ENCODE assay signal across 32 cellular contexts in genomic region chr6:84556541-84557335, GRCh38.
A peak's percentile ranks its signal among the peaks of the same experiment; 100 is the strongest.
DNase-seq lines count a peak whose midpoint lies in the region; ATAC-seq and TF ChIP-seq lines count a peak whose summit lies in the region.
"Had no signal": no experiment of that assay in that cellular context is flagged by ENCODE, and none has a peak within 500 bp of the region (broad histone marks: within the 10 kb centered on the region; RNA-seq: fewer than 3 reads in every experiment).

No MANE protein-coding gene starts in this region.

- H3K4me1 ChIP-seq in heart right ventricle = no peaks in the 10 kb centered on the region
- peaks cover 27% of the 10 kb centered on the region for H3K4me1 ChIP-seq in adipocyte (ENCODE audit: control insufficient read depth, insufficient read depth, low read length)
- H3K4me1 ChIP-seq in aorta (ENCODE audit: control insufficient read depth in 1 of 2, insufficient read depth in 2 of 2, low read length in 2 of 2) = no peaks in the 10 kb centered on the region
- H3K4me1 ChIP-seq: breast epithelium, SJCRH30 had no signal

- no peaks in the 10 kb centered on the region for H3K27me3 ChIP-seq in heart right ventricle
- H3K27me3 ChIP-seq in adipocyte (replicated peaks; ENCODE audit: control insufficient read depth, insufficient read depth, low read length) = no peaks in the 10 kb centered on the region
- no peaks in the 10 kb centered on the region for H3K27me3 ChIP-seq in aorta (ENCODE audit: control insufficient read depth in 1 of 2, insufficient read depth in 2 of 2, low read length in 1 of 2)
- H3K27me3 ChIP-seq: breast epithelium, MG63, SJCRH30 had no signal

- H3K9ac ChIP-seq in adipocyte (ENCODE audit: low read length) = no peak overlapping the region

- H3K4me1 Mint-ChIP-seq in activated CD4-positive, alpha-beta memory T cell treated with anti-CD3 and anti-CD28 coated beads for 36 hours (ENCODE audit: low read depth) = no peaks in the 10 kb centered on the region
- H3K4me1 Mint-ChIP-seq: activated naive CD4-positive, alpha-beta T cell treated with anti-CD3 and anti-CD28 coated beads, Interleukin-2, amount 10 ng/mL, durations not matched to agents 7 days and 5 days; activated T-helper 17 cell treated with anti-CD3 and anti-CD28 coated beads, Interleukin-2, amount 50 U/mL, for 72 hours; CD14-positive monocyte; stimulated activated effector memory CD8-positive, alpha-beta T cell treated with anti-CD3 and anti-CD28 coated beads, Interleukin-12 subunit alpha, Interleukin-12 subunit beta, amount 100 ng/mL, for 72 hours had no signal

- 56% methylated on average over 4 of the region's 4 CpGs for WGBS in heart right ventricle, 2 donors
- 10 to 14% methylated on average over 4 of the region's 4 CpGs for WGBS in aorta, 2 donors

- H3K36me3 ChIP-seq in heart right ventricle = no peaks in the 10 kb centered on the region
- H3K36me3 ChIP-seq in adipocyte (ENCODE audit: control insufficient read depth, insufficient read depth, low read length, severe bottlenecking) = no peaks in the 10 kb centered on the region
- no peaks in the 10 kb centered on the region for H3K36me3 ChIP-seq in aorta (ENCODE audit: control insufficient read depth in 1 of 2, insufficient read depth in 2 of 2, low read length in 1 of 2)
- H3K36me3 ChIP-seq: breast epithelium, MG63, SJCRH30, WERI-Rb-1 had no signal

- no peak for TF ChIP-seq CTCF in heart right ventricle (IDR thresholded peaks at IDR 0.05)

- H3K9me3 Mint-ChIP-seq in activated CD4-positive, alpha-beta memory T cell treated with anti-CD3 and anti-CD28 coated beads for 36 hours = peaks cover 5% of the 10 kb centered on the region

- no peak overlapping the region for H3K4me3 Mint-ChIP-seq in activated CD4-positive, alpha-beta memory T cell treated with anti-CD3 and anti-CD28 coated beads for 36 hours
- H3K4me3 Mint-ChIP-seq: activated naive CD4-positive, alpha-beta T cell treated with anti-CD3 and anti-CD28 coated beads, Interleukin-2, amount 10 ng/mL, durations not matched to agents 7 days and 5 days; activated T-helper 17 cell treated with anti-CD3 and anti-CD28 coated beads, Interleukin-2, amount 50 U/mL, for 72 hours; CD14-positive monocyte; nephron progenitor cell; stimulated activated effector memory CD8-positive, alpha-beta T cell treated with anti-CD3 and anti-CD28 coated beads, Interleukin-12 subunit alpha, Interleukin-12 subunit beta, amount 100 ng/mL, for 72 hours; type B pancreatic cell had no signal

- POLR2A ChIA-PET in activated CD4-positive, alpha-beta memory T cell treated with anti-CD3 and anti-CD28 coated beads for 36 hours (lab: Charles Lee) = no interaction called here

- no peaks in the 10 kb centered on the region for H3K36me3 Mint-ChIP-seq in activated CD4-positive, alpha-beta memory T cell treated with anti-CD3 and anti-CD28 coated beads for 36 hours
- H3K36me3 Mint-ChIP-seq: activated naive CD4-positive, alpha-beta T cell treated with anti-CD3 and anti-CD28 coated beads, Interleukin-2, amount 10 ng/mL, durations not matched to agents 7 days and 5 days; CD14-positive monocyte; stimulated activated effector memory CD8-positive, alpha-beta T cell treated with anti-CD3 and anti-CD28 coated beads, Interleukin-12 subunit alpha, Interleukin-12 subunit beta, amount 100 ng/mL, for 72 hours; type B pancreatic cell had no signal

- CTCF ChIA-PET in activated CD4-positive, alpha-beta memory T cell treated with anti-CD3 and anti-CD28 coated beads for 36 hours (lab: Charles Lee) = no interaction called here

- H3K9me3 ChIP-seq in heart right ventricle (peaks cover 0 to 4% (median 0%) of the 10 kb centered on the region in 11 donors), adipocyte (ENCODE audit: control insufficient read depth, low read length) (no peaks in the 10 kb centered on the region), aorta (ENCODE audit: control insufficient read depth, low read length) (no peaks in the 10 kb centered on the region)
- H3K9me3 ChIP-seq: breast epithelium, MG63, mucosa of descending colon, SJCRH30 had no signal

- intact Hi-C loops in Right ventricle myocardium inferior (cut with DNase I) = loop anchor here (10.0 kb wide), 1 partner anchor 208 kb away; the partner anchor contains the start of gene TBX18
- intact Hi-C loops in heart right ventricle (cut with DNase I) = no loop called here
- intact Hi-C loops in aorta (cut with DNase I) = loop anchor here in 1 of 2 donors (5.0 kb wide), 1 partner anchor 34 kb away; no protein-coding TSS in a partner anchor
- intact Hi-C loops in activated CD4-positive, alpha-beta memory T cell treated with anti-CD3 and anti-CD28 coated beads for 36 hours (cut with micrococcal nuclease) = no loop called here

- DNase-seq in Right ventricle myocardium inferior (ENCODE audit: missing footprints) (no peak), heart right ventricle (no peak), adipocyte (ENCODE audit: low read depth) (peak; percentile 16), fibroblast of peridontal ligament (ENCODE audit: extremely low read depth) (peak; percentile 56), aorta (no peak), NK-92 (lab: John Stamatoyannopoulos, UW; ENCODE audit: unreplicated experiment) (no peak)
- no peak for DNase-seq in activated CD4-positive, alpha-beta memory T cell treated with anti-CD3 and anti-CD28 coated beads for 36 hours
- DNase-seq: activated CD4-positive, alpha-beta T cell treated with anti-CD3 and anti-CD28 coated beads for 4 hours; activated naive CD4-positive, alpha-beta T cell treated with anti-CD3 and anti-CD28 coated beads, Interleukin-2, amount 10 ng/mL, durations not matched to agents 7 days and 5 days; DMS79; foreskin fibroblast; GF-D8; H7; head of caudate nucleus; KBM-7; MG63; mucosa of descending colon; NCI-H1105 treated with DMSO at 0.1 percent for 48 hours; NCI-H1930; NCI-H524 treated with DMSO at 0.1 percent for 48 hours; nephron progenitor cell; SJCRH30; T1000; WERI-Rb-1 had no signal

- ATAC-seq in Right ventricle myocardium inferior (peak; percentile 69), heart right ventricle (no peak), aorta (ENCODE audit: low FRiP score) (peak; percentile 57), GM19395 (IDR thresholded peaks at IDR 0.05; ENCODE audit: unreplicated experiment) (no peak)
- ATAC-seq: activated T-helper 17 cell treated with anti-CD3 and anti-CD28 coated beads, Interleukin-2, amount 50 U/mL, for 72 hours; mucosa of descending colon; stimulated activated effector memory CD8-positive, alpha-beta T cell treated with anti-CD3 and anti-CD28 coated beads, Interleukin-12 subunit alpha, Interleukin-12 subunit beta, amount 100 ng/mL, for 72 hours had no signal

- H3K27me3 Mint-ChIP-seq in activated CD4-positive, alpha-beta memory T cell treated with anti-CD3 and anti-CD28 coated beads for 36 hours = no peaks in the 10 kb centered on the region
- H3K27me3 Mint-ChIP-seq: activated naive CD4-positive, alpha-beta T cell treated with anti-CD3 and anti-CD28 coated beads, Interleukin-2, amount 10 ng/mL, durations not matched to agents 7 days and 5 days; activated T-helper 17 cell treated with anti-CD3 and anti-CD28 coated beads, Interleukin-2, amount 50 U/mL, for 72 hours had no signal

- H3K27ac ChIP-seq in heart right ventricle (peak overlapping the region in 2 of 10 donors; percentile 31), aorta (ENCODE audit: low read depth in 1 of 2, low read length in 2 of 2) (peak overlapping the region in 1 of 2 donors; percentile 67)
- H3K27ac ChIP-seq: HL-60, SJCRH30, WERI-Rb-1 had no signal

- no peak overlapping the region for H3K27ac Mint-ChIP-seq in activated CD4-positive, alpha-beta memory T cell treated with anti-CD3 and anti-CD28 coated beads for 36 hours
- H3K27ac Mint-ChIP-seq: activated naive CD4-positive, alpha-beta T cell treated with anti-CD3 and anti-CD28 coated beads, Interleukin-2, amount 10 ng/mL, durations not matched to agents 7 days and 5 days; activated T-helper 17 cell treated with anti-CD3 and anti-CD28 coated beads, Interleukin-2, amount 50 U/mL, for 72 hours; CD14-positive monocyte; nephron progenitor cell; stimulated activated effector memory CD8-positive, alpha-beta T cell treated with anti-CD3 and anti-CD28 coated beads, Interleukin-12 subunit alpha, Interleukin-12 subunit beta, amount 100 ng/mL, for 72 hours; type B pancreatic cell had no signal

- H3K4me3 ChIP-seq in heart right ventricle (no peak overlapping the region), adipocyte (ENCODE audit: low read length) (no peak overlapping the region), aorta (ENCODE audit: low read length in 2 of 2) (no peak overlapping the region)
- H3K4me3 ChIP-seq: breast epithelium, lung, MG63, mucosa of descending colon, SJCRH30 had no signal

Comparison
In these comparisons a context has a peak if more than half of its experiments do, and no peak if none do; other contexts are left out.
1. ATAC-seq: peak in Right ventricle myocardium inferior (single experiment) and aorta (single experiment); none in heart right ventricle (0 of 8) and GM19395 (single experiment).
2. DNase-seq: peak in adipocyte (single experiment) and fibroblast of peridontal ligament (single experiment); none in Right ventricle myocardium inferior (single experiment), heart right ventricle (0 of 2), aorta (0 of 2), NK-92 (single experiment) and activated CD4-positive, alpha-beta memory T cell treated with anti-CD3 and anti-CD28 coated beads for 36 hours (single experiment).